In genomic region chr5:78907255-78907886, GRCh38 we compare ENCODE assay signal across 1 cellular context.
A peak's percentile ranks its signal among the peaks of the same experiment; 100 is the strongest.
TF ChIP-seq lines count a peak whose summit lies in the region.

No MANE protein-coding gene starts in this region.

TF ChIP-seq in GM12878, 131 proteins besides CTCF, POLR2A, EP300 and RAD21 (continued from another document and continues in another):
- TF ChIP-seq REST (IDR thresholded peaks at IDR 0.05; ENCODE audit: low read depth, low read length) (no peak), SKIL (IDR thresholded peaks at IDR 0.05; ENCODE audit: low read depth, poor library complexity, severe bottlenecking) (no peak), ASH2L (IDR thresholded peaks at IDR 0.05; ENCODE audit: borderline replicate concordance, low read depth) (no peak), LARP7 (IDR thresholded peaks at IDR 0.05) (no peak), SIN3A (IDR thresholded peaks at IDR 0.05; ENCODE audit: low read depth, low read length) (no peak), CBFB (IDR thresholded peaks at IDR 0.05; ENCODE audit: low read depth) (peak; percentile 60; the same call in 1 of the 2 replicates), NBN (IDR thresholded peaks at IDR 0.05) (no peak), RFX5 (IDR thresholded peaks at IDR 0.05; ENCODE audit: low read depth, low read length) (no peak), CHD4 (IDR thresholded peaks at IDR 0.05) (no peak), IRF3 (IDR thresholded peaks at IDR 0.05) (no peak), PRDM15 (CRISPR knock-in tag; IDR thresholded peaks at IDR 0.05) (no peak), BCL11A (IDR thresholded peaks at IDR 0.05; ENCODE audit: low read depth, low read length) (0 out of 2 replicates have a peak, but pooled peaks have one; percentile 23), SREBF1 (IDR thresholded peaks at IDR 0.05; ENCODE audit: low read length) (no peak), HDAC6 (IDR thresholded peaks at IDR 0.05; ENCODE audit: unreplicated experiment) (no peak), TCF12 (IDR thresholded peaks at IDR 0.05; ENCODE audit: low read depth, low read length) (peak; percentile 71), JUNB (IDR thresholded peaks at IDR 0.05) (no peak; the same call in 1 of the 2 replicates), KAT2A (conservative IDR thresholded peaks at IDR 0.05; ENCODE audit: control insufficient read depth, low read depth, low read length) (no peak), RELB (IDR thresholded peaks at IDR 0.05; ENCODE audit: low read depth) (no peak), MEF2A (IDR thresholded peaks at IDR 0.05; ENCODE audit: insufficient read depth, low read depth, low read length) (0 out of 2 replicates have a peak, but pooled peaks have one; percentile 15), POU2F2 (IDR thresholded peaks at IDR 0.05; ENCODE audit: borderline replicate concordance, low read depth, low read length) (peak; percentile 49; the same call in 1 of the 3 replicates), SMC3 (IDR thresholded peaks at IDR 0.05; ENCODE audit: borderline replicate concordance, low read length) (no peak), TCF7 (IDR thresholded peaks at IDR 0.05; ENCODE audit: borderline replicate concordance) (no peak), CBX5 (IDR thresholded peaks at IDR 0.05; ENCODE audit: low read depth) (no peak), CBX3 (IDR thresholded peaks at IDR 0.05; ENCODE audit: borderline replicate concordance, low read depth) (no peak), IKZF1 (conservative IDR thresholded peaks at IDR 0.05) (0 out of 2 replicates have a peak, but pooled peaks have one; percentile 24), NR2C2 (IDR thresholded peaks at IDR 0.05; ENCODE audit: borderline replicate concordance, control insufficient read depth, insufficient read length, low read depth) (no peak), ZBED1 (IDR thresholded peaks at IDR 0.05; ENCODE audit: borderline replicate concordance) (no peak), PML (IDR thresholded peaks at IDR 0.05; ENCODE audit: low read length) (no peak), BACH1 (IDR thresholded peaks at IDR 0.05; ENCODE audit: borderline replicate concordance) (no peak), CHD1 (IDR thresholded peaks at IDR 0.05; ENCODE audit: low read depth, low read length) (no peak), SPI1 (IDR thresholded peaks at IDR 0.05; ENCODE audit: borderline replicate concordance, insufficient read depth, low read depth, low read length) (no peak), ZNF24 (IDR thresholded peaks at IDR 0.05) (no peak), POLR2AphosphoS5 (IDR thresholded peaks at IDR 0.05; ENCODE audit: low read length) (no peak), MTA3 (IDR thresholded peaks at IDR 0.05; ENCODE audit: borderline replicate concordance, low read length) (no peak; the same call in 1 of the 2 replicates), CHD2 (IDR thresholded peaks at IDR 0.05; ENCODE audit: borderline replicate concordance, low read depth, low read length) (no peak), BCLAF1 (IDR thresholded peaks at IDR 0.05) (no peak), ZNF384 (IDR thresholded peaks at IDR 0.05; ENCODE audit: borderline replicate concordance, low read depth, low read length) (no peak), GABPA (IDR thresholded peaks at IDR 0.05; ENCODE audit: low read depth) (no peak), EGR1 (IDR thresholded peaks at IDR 0.05; ENCODE audit: borderline replicate concordance in 1 of 2, low read depth in 2 of 2, low read length in 2 of 2) (peak in 1 of 2 experiments; percentile 68; a peak in 1 of 3 replicates), PAX5 (IDR thresholded peaks at IDR 0.05; ENCODE audit: borderline replicate concordance, low read depth, low read length) (0 out of 2 replicates have a peak, but pooled peaks have one; percentile 20), BCL3 (IDR thresholded peaks at IDR 0.05; ENCODE audit: borderline replicate concordance, insufficient read depth, low read depth, low read length, poor library complexity, severe bottlenecking) (no peak), E4F1 (IDR thresholded peaks at IDR 0.05; ENCODE audit: borderline replicate concordance, partially characterized antibody) (no peak), RBBP5 (conservative IDR thresholded peaks at IDR 0.05) (no peak), SUPT20H (IDR thresholded peaks at IDR 0.05; ENCODE audit: borderline replicate concordance, control insufficient read depth, low read depth, low read length) (no peak), NFYA (IDR thresholded peaks at IDR 0.05; ENCODE audit: borderline replicate concordance, low read depth, low read length) (no peak), EED (IDR thresholded peaks at IDR 0.05; ENCODE audit: low read depth) (peak; percentile 73), RELA (IDR thresholded peaks at IDR 0.05; ENCODE audit: borderline replicate concordance, partially characterized antibody) (no peak), NFIC (IDR thresholded peaks at IDR 0.05; ENCODE audit: low read depth, low read length) (peak; percentile 85)
